In genomic region chr16:89275837-89276720, GRCh38 we compare ENCODE assay signal across 27 cellular contexts. TPM values are rescaled to one million over a fixed set of nuclear protein-coding genes. Genes with fewer than 3 reads are reported as not detected.
DNase-seq lines count a peak whose midpoint lies in the region; ATAC-seq and TF ChIP-seq lines count a peak whose summit lies in the region.
"Had no signal": no experiment of that assay in that cellular context is flagged by ENCODE, and none has a peak within 500 bp of the region (broad histone marks: within the 10 kb centered on the region; RNA-seq: fewer than 3 reads in every experiment).

No MANE protein-coding gene starts in this region.

- H3K4me1 ChIP-seq in CD8-positive, alpha-beta T cell (ENCODE audit: insufficient read depth, low read length): no peaks in the 10 kb centered on the region
- H3K4me1 ChIP-seq: sigmoid colon, uterus had no signal

- POLR2A ChIA-PET in CD8-positive, alpha-beta T cell (lab: Charles Lee): no interaction called here
- POLR2A ChIA-PET in WTC11 (lab: Charles Lee): no interaction called here

- no peaks in the 10 kb centered on the region for H3K27me3 ChIP-seq in CD8-positive, alpha-beta T cell (ENCODE audit: insufficient read depth, low read length)
- H3K27me3 ChIP-seq: MG63, neutrophil, sigmoid colon, testis, uterus had no signal

- no peaks in the 10 kb centered on the region for H3K27me3 Mint-ChIP-seq in CD8-positive, alpha-beta T cell (ENCODE audit: low read depth)
- H3K27me3 Mint-ChIP-seq in WTC11 (ENCODE audit: low read depth) (no peaks in the 10 kb centered on the region), natural killer cell (ENCODE audit: low read depth in 2 of 2) (no peaks in the 10 kb centered on the region)
- H3K27me3 Mint-ChIP-seq: effector memory CD8-positive, alpha-beta T cell had no signal

- no peaks in the 10 kb centered on the region for H3K9me3 ChIP-seq in CD8-positive, alpha-beta T cell (ENCODE audit: low read length)
- H3K9me3 ChIP-seq: MG63, neutrophil, sigmoid colon, testis, uterus had no signal

- DNase-seq in CD8-positive, alpha-beta T cell: peak in 1 of 7 experiments; percentile 12
- DNase-seq in WTC11 (ENCODE audit: low spot score) (no peak), natural killer cell (no peak), H4 (ENCODE audit: low spot score) (no peak), SW480 (ENCODE audit: low spot score) (no peak)
- DNase-seq: activated CD4-positive, alpha-beta T cell treated with anti-CD3 and anti-CD28 coated beads for 48 hours; activated naive CD4-positive, alpha-beta T cell; activated T-cell treated with anti-CD3 and anti-CD28 coated beads, Interleukin-2, amount 50 U/mL, for 48 hours; amniotic stem cell; cortex of kidney; effector memory CD8-positive, alpha-beta T cell; GOT3; mammary epithelial cell; MG63; NCI-H1436; NCI-H2107; NCI-H82; SHP77; sigmoid colon; stimulated activated CD4-positive, alpha-beta T cell treated with anti-CD3 and anti-CD28 coated beads, Interleukin-4, amount 100 ng/mL, for 24 hours; stimulated activated naive CD4-positive, alpha-beta T cell; testis; uterus had no signal

- no peak overlapping the region for H3K4me3 ChIP-seq in CD8-positive, alpha-beta T cell (ENCODE audit: low read depth, low read length)
- H3K4me3 ChIP-seq: MG63, sigmoid colon, testis, uterus had no signal

- no peak overlapping the region for H3K27ac ChIP-seq in CD8-positive, alpha-beta T cell (ENCODE audit: low read depth, low read length)
- H3K27ac ChIP-seq: neutrophil, sigmoid colon, uterus, VCaP had no signal

- H3K36me3 Mint-ChIP-seq in CD8-positive, alpha-beta T cell: peaks cover 66% of the 10 kb centered on the region
- peaks cover 31% of the 10 kb centered on the region for H3K36me3 Mint-ChIP-seq in WTC11
- no peaks in the 10 kb centered on the region for H3K36me3 Mint-ChIP-seq in natural killer cell

- peaks cover 37% of the 10 kb centered on the region for H3K36me3 ChIP-seq in CD8-positive, alpha-beta T cell (ENCODE audit: insufficient read depth, low read length)
- H3K36me3 ChIP-seq: uterus had no signal

- H3K4me3 Mint-ChIP-seq in CD8-positive, alpha-beta T cell: no peak overlapping the region
- no peak overlapping the region for H3K4me3 Mint-ChIP-seq in WTC11
- no peak overlapping the region for H3K4me3 Mint-ChIP-seq in natural killer cell
- H3K4me3 Mint-ChIP-seq: effector memory CD8-positive, alpha-beta T cell had no signal

- intact Hi-C loops in CD8-positive, alpha-beta T cell (cut with DNase I, micrococcal nuclease): no loop called here
- intact Hi-C loops in natural killer cell (cut with micrococcal nuclease): no loop called here

- H3K4me1 Mint-ChIP-seq in CD8-positive, alpha-beta T cell (ENCODE audit: low read depth): peaks cover 7% of the 10 kb centered on the region
- H3K4me1 Mint-ChIP-seq in WTC11: no peaks in the 10 kb centered on the region
- H3K4me1 Mint-ChIP-seq in natural killer cell: peaks cover 5 to 14% of the 10 kb centered on the region in 2 donors

- peak; percentile 17 for TF ChIP-seq POLR2A in GM19099 (IDR thresholded peaks at IDR 0.05; ENCODE audit: extremely low read depth, insufficient read length, low read depth)

- TF ChIP-seq CTCF in CD8-positive, alpha-beta T cell (IDR thresholded peaks at IDR 0.05): no peak
- TF ChIP-seq CTCF in WTC11 (IDR thresholded peaks at IDR 0.05) (no peak), natural killer cell (IDR thresholded peaks at IDR 0.05) (no peak)

- peak overlapping the region; percentile 49 for H3K27ac Mint-ChIP-seq in CD8-positive, alpha-beta T cell
- H3K27ac Mint-ChIP-seq in WTC11: peak overlapping the region; percentile 63; the same call in 1 of the 2 replicates
- H3K27ac Mint-ChIP-seq in natural killer cell: peak overlapping the region; percentile 53 to 57

- ATAC-seq in CD8-positive, alpha-beta T cell: no peak
- ATAC-seq in WTC11 (no peak), natural killer cell (no peak), GM21381 (IDR thresholded peaks at IDR 0.05; ENCODE audit: unreplicated experiment) (no peak)
- ATAC-seq: effector memory CD8-positive, alpha-beta T cell had no signal

- CTCF ChIA-PET in CD8-positive, alpha-beta T cell (lab: Charles Lee): interaction anchor here (1.5 kb wide), 1 partner anchor 10 kb away, joined by 3 read pairs; no protein-coding TSS in a partner anchor
- CTCF ChIA-PET in WTC11 (lab: Charles Lee): interaction anchor here (1.2 kb wide), 1 partner anchor 17 kb away, joined by 3 read pairs; no protein-coding TSS in a partner anchor

- no peaks in the 10 kb centered on the region for H3K9me3 Mint-ChIP-seq in CD8-positive, alpha-beta T cell
- H3K9me3 Mint-ChIP-seq in WTC11: no peaks in the 10 kb centered on the region
- H3K9me3 Mint-ChIP-seq in natural killer cell: no peaks in the 10 kb centered on the region
- H3K9me3 Mint-ChIP-seq: effector memory CD8-positive, alpha-beta T cell had no signal

TF ChIP-seq in WTC11, 78 proteins besides CTCF, POLR2A, EP300 and RAD21:
- no peak for TF ChIP-seq PREB (CRISPR knock-in tag; IDR thresholded peaks at IDR 0.05; ENCODE audit: borderline replicate concordance)
- no peak for TF ChIP-seq CDX4 (CRISPR knock-in tag; IDR thresholded peaks at IDR 0.05; ENCODE audit: borderline replicate concordance)
- TF ChIP-seq SMAD3 (CRISPR knock-in tag; IDR thresholded peaks at IDR 0.05; ENCODE audit: borderline replicate concordance): no peak
- no peak for TF ChIP-seq FOXP1 (CRISPR knock-in tag; IDR thresholded peaks at IDR 0.05; ENCODE audit: borderline replicate concordance)

RNA-seq across cellular contexts. Expression of gene ZNF778, which starts 58.6 kb away (rescaled TPM):
- total RNA-seq in CD8-positive, alpha-beta T cell: 1 to 10 TPM; 8.4 to 8.9 TPM
- 15.5 to 31.2 TPM (median 15.6 TPM) in 3 replicates for total RNA-seq in WTC11 (2021)
- 10 to 100 TPM in 2 of 3 donors, 1 to 10 TPM in 1; 7.0 to 14.1 (median 11.8) TPM for total RNA-seq in natural killer cell
- total RNA-seq in H4 (2014; rRNA removed; shearing (Covaris generic)): 2.6 and 11.0 TPM in 2 replicates
